ENCODE assay signal across 8 cellular contexts in genomic region chr16:29790183-29790948, GRCh38.
DNase-seq lines count a peak whose midpoint lies in the region; ATAC-seq lines count a peak whose summit lies in the region.

Gene KIF22 (plus strand): TSS chr16:29790751. CDS start chr16:29790760, 9 bp downstream.

- H3K36me3 ChIP-seq in BLaER1 treated with 17β-estradiol and CSF1 and Interleukin-3, amounts not matched to agents 10 nM and 100 nM, result peaks cover 0 to 34% (median 31%) of the 10 kb centered on the region in 11 experiments; a peak in 15 of 22 replicates

- ATAC-seq in HG03460 (IDR thresholded peaks at IDR 0.05; ENCODE audit: unreplicated experiment), result peak; percentile 87

- no peaks in the 10 kb centered on the region for H3K27me3 ChIP-seq in BLaER1 treated with 17β-estradiol and CSF1 and Interleukin-3, amounts not matched to agents 10 nM and 100 nM

- DNase-seq in GM19240 (ENCODE audit: insufficient read length, low spot score) (peak; percentile 98), NCI-H524 treated with DMSO at 0.1 percent for 48 hours (lab: John Stamatoyannopoulos, UW) (peak; percentile 96), kidney tubule cell (ENCODE audit: low spot score) (peak; percentile 99)
- DNase-seq in activated CD4-positive, alpha-beta T cell treated with anti-CD3 and anti-CD28 coated beads for 4 hours, result peak; percentile 100
- DNase-seq in stimulated activated CD4-positive, alpha-beta T cell treated with anti-CD3 and anti-CD28 coated beads, Interleukin-1b, Interleukin-23, amount 100 ng/mL, for 24 hours (ENCODE audit: low read depth in 4 of 4, low spot score in 1 of 4), result peak; percentile 99 to 100 (median 99)

- peak within 1 kb of the TSS; percentile 80 to 97 (median 94) for H3K9ac ChIP-seq in BLaER1 treated with 17β-estradiol and CSF1 and Interleukin-3, amounts not matched to agents 10 nM and 100 nM

- H3K4me1 ChIP-seq in BLaER1 treated with 17β-estradiol and CSF1 and Interleukin-3, amounts not matched to agents 10 nM and 100 nM, result peaks cover 29 to 51% (median 42%) of the 10 kb centered on the region in 10 experiments

- H4K20me1 ChIP-seq in BLaER1 treated with 17β-estradiol and CSF1 and Interleukin-3, amounts not matched to agents 10 nM and 100 nM, result peaks cover 0 to 28% (median 12%) of the 10 kb centered on the region in 11 experiments; a peak in 11 of 22 replicates

- peak within 1 kb of the TSS; percentile 72 to 96 (median 90) for H3K27ac ChIP-seq in BLaER1 treated with 17β-estradiol and CSF1 and Interleukin-3, amounts not matched to agents 10 nM and 100 nM
- H3K27ac ChIP-seq in cingulate gyrus (ENCODE audit: low read depth, low read length), result peak within 1 kb of the TSS; percentile 95

- H3K9me3 ChIP-seq in BLaER1 treated with 17β-estradiol and CSF1 and Interleukin-3, amounts not matched to agents 10 nM and 100 nM (replicated peaks in 1 of 11), result no peaks in the 10 kb centered on the region

- peak within 1 kb of the TSS; percentile 78 to 99 (median 94) for H3K4me3 ChIP-seq in BLaER1 treated with 17β-estradiol and CSF1 and Interleukin-3, amounts not matched to agents 10 nM and 100 nM

- H3K4me2 ChIP-seq in BLaER1 treated with 17β-estradiol and CSF1 and Interleukin-3, amounts not matched to agents 10 nM and 100 nM, result peak within 1 kb of the TSS; percentile 88 to 96 (median 95)

Comparison
In these comparisons a context has a peak if more than half of its experiments do, and no peak if none do; other contexts are left out.
1. Peak in every context shown above with its lines: DNase-seq, ATAC-seq, H3K4me3 ChIP-seq and H3K27ac ChIP-seq.